Comparison of ENCODE assay signal across 1 cellular context in the genomic region with DNA sequence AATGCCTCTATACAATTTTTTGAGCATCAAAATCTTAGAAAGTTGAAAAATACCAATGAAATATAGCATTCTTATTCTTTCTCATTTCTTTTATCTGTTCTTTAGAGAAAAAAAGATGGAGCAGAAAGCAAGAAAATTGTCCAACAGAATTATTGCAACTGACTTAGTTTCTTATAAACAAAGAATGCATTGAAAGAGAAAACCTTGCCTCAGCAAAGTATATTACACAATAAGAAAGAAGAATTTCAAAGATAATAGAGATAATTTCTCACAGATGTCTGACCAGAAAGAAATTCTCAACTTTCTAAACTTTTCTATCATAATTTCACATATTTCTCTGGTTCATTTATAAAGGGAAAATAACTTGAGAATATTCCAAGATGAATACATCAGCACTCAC.
TF ChIP-seq lines count a peak whose summit lies in the region.

No MANE protein-coding gene starts in this region.

TF ChIP-seq in K562, 482 proteins besides CTCF, POLR2A, EP300 and RAD21:
- TF ChIP-seq, protein P1, sequence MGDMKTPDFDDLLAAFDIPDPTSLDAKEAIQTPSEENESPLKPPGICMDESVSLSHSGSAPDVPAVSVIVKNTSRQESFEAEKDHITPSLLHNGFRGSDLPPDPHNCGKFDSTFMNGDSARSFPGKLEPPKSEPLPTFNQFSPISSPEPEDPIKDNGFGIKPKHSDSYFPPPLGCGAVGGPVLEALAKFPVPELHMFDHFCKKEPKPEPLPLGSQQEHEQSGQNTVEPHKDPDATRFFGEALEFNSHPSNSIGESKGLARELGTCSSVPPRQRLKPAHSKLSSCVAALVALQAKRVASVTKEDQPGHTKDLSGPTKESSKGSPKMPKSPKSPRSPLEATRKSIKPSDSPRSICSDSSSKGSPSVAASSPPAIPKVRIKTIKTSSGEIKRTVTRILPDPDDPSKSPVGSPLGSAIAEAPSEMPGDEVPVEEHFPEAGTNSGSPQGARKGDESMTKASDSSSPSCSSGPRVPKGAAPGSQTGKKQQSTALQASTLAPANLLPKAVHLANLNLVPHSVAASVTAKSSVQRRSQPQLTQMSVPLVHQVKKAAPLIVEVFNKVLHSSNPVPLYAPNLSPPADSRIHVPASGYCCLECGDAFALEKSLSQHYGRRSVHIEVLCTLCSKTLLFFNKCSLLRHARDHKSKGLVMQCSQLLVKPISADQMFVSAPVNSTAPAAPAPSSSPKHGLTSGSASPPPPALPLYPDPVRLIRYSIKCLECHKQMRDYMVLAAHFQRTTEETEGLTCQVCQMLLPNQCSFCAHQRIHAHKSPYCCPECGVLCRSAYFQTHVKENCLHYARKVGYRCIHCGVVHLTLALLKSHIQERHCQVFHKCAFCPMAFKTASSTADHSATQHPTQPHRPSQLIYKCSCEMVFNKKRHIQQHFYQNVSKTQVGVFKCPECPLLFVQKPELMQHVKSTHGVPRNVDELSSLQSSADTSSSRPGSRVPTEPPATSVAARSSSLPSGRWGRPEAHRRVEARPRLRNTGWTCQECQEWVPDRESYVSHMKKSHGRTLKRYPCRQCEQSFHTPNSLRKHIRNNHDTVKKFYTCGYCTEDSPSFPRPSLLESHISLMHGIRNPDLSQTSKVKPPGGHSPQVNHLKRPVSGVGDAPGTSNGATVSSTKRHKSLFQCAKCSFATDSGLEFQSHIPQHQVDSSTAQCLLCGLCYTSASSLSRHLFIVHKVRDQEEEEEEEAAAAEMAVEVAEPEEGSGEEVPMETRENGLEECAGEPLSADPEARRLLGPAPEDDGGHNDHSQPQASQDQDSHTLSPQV (IDR thresholded peaks at IDR 0.05): no peak
- TF ChIP-seq HDAC8 (tag; IDR thresholded peaks at IDR 0.05) (no peak), CEBPB (tag; IDR thresholded peaks at IDR 0.05) (peak; percentile 33; the same call in 1 of the 2 replicates), SRF (CRISPR knock-in tag; IDR thresholded peaks at IDR 0.05) (no peak), FOXK2 (conservative IDR thresholded peaks at IDR 0.05 in 1 of 2, IDR thresholded peaks at IDR 0.05 in 1 of 2; ENCODE audit: low read depth in 2 of 2) (no peak), CEBPG (CRISPR knock-in tag; IDR thresholded peaks at IDR 0.05) (no peak), CEBPG (tag; conservative IDR thresholded peaks at IDR 0.05 in 1 of 2, IDR thresholded peaks at IDR 0.05 in 1 of 2) (peak in 1 of 2 experiments; percentile 56; a peak in 1 of 4 replicates), ZFP30 (CRISPR knock-in tag; IDR thresholded peaks at IDR 0.05; ENCODE audit: borderline replicate concordance) (no peak), NFYB (IDR thresholded peaks at IDR 0.05; ENCODE audit: extremely low read depth, insufficient read length) (no peak)
